11 cellular contexts compared by ENCODE assay signal in the genomic region with DNA sequence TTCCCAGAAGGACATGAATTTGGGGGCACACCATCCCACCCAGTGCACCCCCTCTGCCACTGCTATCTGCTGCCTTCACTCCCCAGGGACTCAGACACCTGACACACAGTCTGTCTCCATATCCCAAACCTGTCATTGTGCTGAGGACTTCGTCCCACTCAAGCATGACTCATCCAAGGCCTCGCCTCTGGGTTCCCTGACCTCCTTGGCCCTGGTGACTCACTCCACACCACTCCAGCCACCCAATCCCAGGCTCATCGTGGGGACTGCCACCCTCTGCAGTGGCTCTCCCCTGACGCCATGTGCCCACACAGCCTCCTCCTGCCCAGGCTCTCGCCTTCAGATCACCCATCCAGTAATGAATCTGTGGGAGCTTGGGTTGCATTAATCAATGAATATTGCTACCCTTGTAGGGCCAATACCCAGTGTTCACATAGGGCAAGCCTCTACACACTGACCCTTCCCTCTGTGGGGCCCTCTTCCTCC. TPM values are rescaled to one million over a fixed set of nuclear protein-coding genes. Genes with fewer than 3 reads are reported as not detected.
DNase-seq lines count a peak whose midpoint lies in the region; ATAC-seq and TF ChIP-seq lines count a peak whose summit lies in the region.
"Had no signal": no experiment of that assay in that cellular context is flagged by ENCODE, and none has a peak within 500 bp of the region (broad histone marks: within the 10 kb centered on the region; RNA-seq: fewer than 3 reads in every experiment).

No MANE protein-coding gene starts in this region.

- H3K4me1 ChIP-seq in SJSA1 (replicated peaks) (peaks cover 8% of the 10 kb centered on the region), transverse colon (no peaks in the 10 kb centered on the region), vagina (peaks cover 1% of the 10 kb centered on the region)

- in situ Hi-C loops in transverse colon (cut with MboI; ENCODE audit: low pct_ligation_motif_present in 1 of 4, low pct_unique_long_range_greater_than_20kb in 1 of 4, low sequenced_read_pairs in 3 of 4), result no loop called here

- H3K27ac ChIP-seq in SJSA1 (no peak overlapping the region), transverse colon (no peak overlapping the region), vagina (no peak overlapping the region)

- no peaks in the 10 kb centered on the region for H3K36me3 ChIP-seq in SJSA1
- H3K36me3 ChIP-seq in transverse colon, result no peaks in the 10 kb centered on the region
- H3K36me3 ChIP-seq in vagina, result no peaks in the 10 kb centered on the region

- H3K27me3 ChIP-seq in SJSA1 (replicated peaks), result no peaks in the 10 kb centered on the region
- H3K27me3 ChIP-seq in transverse colon, result no peaks in the 10 kb centered on the region
- H3K27me3 ChIP-seq in vagina, result no peaks in the 10 kb centered on the region

- intact Hi-C loops in transverse colon (cut with DNase I; ENCODE audit: low total_unique reads), result no loop called here
- intact Hi-C loops in vagina (cut with DNase I), result loop anchor here (10.0 kb wide), 1 partner anchor 86 kb away; no protein-coding TSS in a partner anchor

- H3K27me3 Mint-ChIP-seq in activated naive CD8-positive, alpha-beta T cell treated with anti-CD3 and anti-CD28 coated beads, Interleukin-2, amount 50 U/mL, for 24 hours, result no peaks in the 10 kb centered on the region
- no peaks in the 10 kb centered on the region for H3K27me3 Mint-ChIP-seq in activated naive CD8-positive, alpha-beta T cell treated with anti-CD3 and anti-CD28 coated beads for 36 hours
- peaks cover 7% of the 10 kb centered on the region for H3K27me3 Mint-ChIP-seq in glutamatergic neuron (ENCODE audit: unreplicated experiment)

- TF ChIP-seq CTCF in glutamatergic neuron (IDR thresholded peaks at IDR 0.05; ENCODE audit: partially characterized antibody, unreplicated experiment) (no peak), transverse colon (IDR thresholded peaks at IDR 0.05) (no peak), vagina (IDR thresholded peaks at IDR 0.05) (no peak)

- H3K4me3 ChIP-seq in SJSA1, result no peak overlapping the region
- no peak overlapping the region for H3K4me3 ChIP-seq in transverse colon
- H3K4me3 ChIP-seq in vagina, result no peak overlapping the region

- TF ChIP-seq POLR2A in transverse colon (IDR thresholded peaks at IDR 0.05), result no peak
- no peak for TF ChIP-seq POLR2A in vagina (IDR thresholded peaks at IDR 0.05)

- no peak overlapping the region for H3K4me3 Mint-ChIP-seq in activated naive CD8-positive, alpha-beta T cell treated with anti-CD3 and anti-CD28 coated beads, Interleukin-2, amount 50 U/mL, for 24 hours
- H3K4me3 Mint-ChIP-seq in activated naive CD8-positive, alpha-beta T cell treated with anti-CD3 and anti-CD28 coated beads for 36 hours, result no peak overlapping the region
- H3K4me3 Mint-ChIP-seq in glutamatergic neuron (ENCODE audit: unreplicated experiment), result no peak overlapping the region

- H3K9me3 Mint-ChIP-seq in activated naive CD8-positive, alpha-beta T cell treated with anti-CD3 and anti-CD28 coated beads, Interleukin-2, amount 50 U/mL, for 24 hours, result no peaks in the 10 kb centered on the region
- H3K9me3 Mint-ChIP-seq in activated naive CD8-positive, alpha-beta T cell treated with anti-CD3 and anti-CD28 coated beads for 36 hours, result no peaks in the 10 kb centered on the region
- peaks cover 21% of the 10 kb centered on the region for H3K9me3 Mint-ChIP-seq in glutamatergic neuron (ENCODE audit: unreplicated experiment)

- peak; percentile 93 for ATAC-seq in activated naive CD8-positive, alpha-beta T cell treated with anti-CD3 and anti-CD28 coated beads, Interleukin-2, amount 50 U/mL, for 24 hours
- ATAC-seq in HG02852 (IDR thresholded peaks at IDR 0.05; ENCODE audit: unreplicated experiment), result no peak

- peak; percentile 50 for DNase-seq in activated naive CD8-positive, alpha-beta T cell treated with anti-CD3 and anti-CD28 coated beads, Interleukin-2, amount 50 U/mL, for 24 hours
- no peak for DNase-seq in activated naive CD8-positive, alpha-beta T cell treated with anti-CD3 and anti-CD28 coated beads for 36 hours
- DNase-seq in SJSA1 (ENCODE audit: low read depth in 1 of 2, low spot score in 2 of 2) (peak; percentile 39 to 77), glutamatergic neuron (no peak), transverse colon (peak; percentile 30), vagina (ENCODE audit: extremely low spot score in 2 of 2) (no peak), NCI-H2196 treated with DMSO at 0.1 percent for 48 hours (lab: John Stamatoyannopoulos, UW; ENCODE audit: unreplicated experiment) (no peak)
- DNase-seq: NCI-H1694 treated with DMSO at 0.1 percent for 48 hours, posterior cingulate gyrus, substantia nigra had no signal

- no peak for TF ChIP-seq EP300 in transverse colon (IDR thresholded peaks at IDR 0.05; ENCODE audit: low read depth)

- H3K27ac Mint-ChIP-seq in activated naive CD8-positive, alpha-beta T cell treated with anti-CD3 and anti-CD28 coated beads, Interleukin-2, amount 50 U/mL, for 24 hours, result peak overlapping the region; percentile 21
- H3K27ac Mint-ChIP-seq in activated naive CD8-positive, alpha-beta T cell treated with anti-CD3 and anti-CD28 coated beads for 36 hours, result no peak overlapping the region
- peak overlapping the region; percentile 26 for H3K27ac Mint-ChIP-seq in glutamatergic neuron (ENCODE audit: unreplicated experiment)

- no peaks in the 10 kb centered on the region for H3K36me3 Mint-ChIP-seq in activated naive CD8-positive, alpha-beta T cell treated with anti-CD3 and anti-CD28 coated beads, Interleukin-2, amount 50 U/mL, for 24 hours (ENCODE audit: low read depth)
- H3K36me3 Mint-ChIP-seq in activated naive CD8-positive, alpha-beta T cell treated with anti-CD3 and anti-CD28 coated beads for 36 hours, result peaks cover 2% of the 10 kb centered on the region
- peaks cover 30% of the 10 kb centered on the region for H3K36me3 Mint-ChIP-seq in glutamatergic neuron (ENCODE audit: unreplicated experiment)

- H3K9me3 ChIP-seq in SJSA1 (replicated peaks) (no peaks in the 10 kb centered on the region), transverse colon (no peaks in the 10 kb centered on the region), vagina (no peaks in the 10 kb centered on the region)

- H3K4me1 Mint-ChIP-seq in activated naive CD8-positive, alpha-beta T cell treated with anti-CD3 and anti-CD28 coated beads, Interleukin-2, amount 50 U/mL, for 24 hours, result peaks cover 39% of the 10 kb centered on the region
- H3K4me1 Mint-ChIP-seq in activated naive CD8-positive, alpha-beta T cell treated with anti-CD3 and anti-CD28 coated beads for 36 hours, result peaks cover 26% of the 10 kb centered on the region
- peaks cover 7% of the 10 kb centered on the region for H3K4me1 Mint-ChIP-seq in glutamatergic neuron (ENCODE audit: low read depth, unreplicated experiment)

- 61% methylated on average over 5 of the region's 5 CpGs; no CpG with 5 or more reads in 1 of the 2 donors for WGBS in transverse colon (ENCODE audit: low coverage in 1 of 2), 2 donors

RNA-seq across cellular contexts. Expression of gene INSIG1, which starts 6.6 kb away (rescaled TPM):
- 10 to 100 TPM; 52.5 to 53.4 TPM for total RNA-seq in activated naive CD8-positive, alpha-beta T cell treated with anti-CD3 and anti-CD28 coated beads for 36 hours
- 36.4 and 46.6 TPM in 2 replicates for total RNA-seq in SJSA1 (2014; rRNA removed; shearing (Covaris generic))
- 95.2 TPM for total RNA-seq in glutamatergic neuron (ENCODE audit: unreplicated experiment)
- 10 to 100 TPM; 28.7 to 65.5 (median 45.0) TPM for total RNA-seq in transverse colon
- total RNA-seq in vagina, result 63.6 TPM

Comparison
In these comparisons a context has a peak if more than half of its experiments do, and no peak if none do; other contexts are left out.
1. DNase-seq: peak in activated naive CD8-positive, alpha-beta T cell treated with anti-CD3 and anti-CD28 coated beads, Interleukin-2, amount 50 U/mL, for 24 hours (single experiment), SJSA1 (2 of 2) and transverse colon (single experiment); none in activated naive CD8-positive, alpha-beta T cell treated with anti-CD3 and anti-CD28 coated beads for 36 hours (single experiment), glutamatergic neuron (single experiment), vagina (0 of 2) and NCI-H2196 treated with DMSO at 0.1 percent for 48 hours (single experiment).